Comparison of ENCODE assay signal across 21 cellular contexts in genomic region chr4:86414686-86415085, GRCh38. TPM values are rescaled to one million over a fixed set of nuclear protein-coding genes. Genes with fewer than 3 reads are reported as not detected.
DNase-seq lines count a peak whose midpoint lies in the region; ATAC-seq and TF ChIP-seq lines count a peak whose summit lies in the region.
"Had no signal": no experiment of that assay in that cellular context is flagged by ENCODE, and none has a peak within 500 bp of the region (broad histone marks: within the 10 kb centered on the region; RNA-seq: fewer than 3 reads in every experiment).

No MANE protein-coding gene starts in this region.

- H3K36me3 ChIP-seq in SJCRH30, result no peaks in the 10 kb centered on the region
- H3K36me3 ChIP-seq: BE2C; BLaER1 treated with 17β-estradiol and CSF1 and Interleukin-3, amounts not matched to agents 10 nM and 100 nM had no signal

- DNase-seq in SJCRH30 (peak; percentile 69 to 81), astrocyte of the spinal cord (ENCODE audit: low read depth, low spot score) (peak; percentile 18), myocyte (ENCODE audit: low read depth) (peak; percentile 26), NCI-H524 treated with DMSO at 0.1 percent for 48 hours (lab: John Stamatoyannopoulos, UW) (no peak)
- DNase-seq in stimulated activated CD4-positive, alpha-beta T cell treated with anti-CD3 and anti-CD28 coated beads, Interleukin-2, amount 100 ng/mL, for 24 hours, result no peak
- DNase-seq: 8988T; ACHN; BE2C; CD4-positive, alpha-beta T cell; CD8-positive, alpha-beta memory T cell; DMS 273 treated with DMSO at 0.1 percent for 48 hours; DMS79; EL; GDM1; H9 had no signal

- no peak for TF ChIP-seq CTCF in astrocyte of the spinal cord (IDR thresholded peaks at IDR 0.05; ENCODE audit: low read depth, low read length)

- in situ Hi-C loops in astrocyte of the spinal cord (cut with HindIII; ENCODE audit: low sequenced_read_pairs), result no loop called here

- peak overlapping the region; percentile 59 for H3K27ac ChIP-seq in SJCRH30
- H3K27ac ChIP-seq: A549; BLaER1 treated with 17β-estradiol and CSF1 and Interleukin-3, amounts not matched to agents 10 nM and 100 nM had no signal

- no peaks in the 10 kb centered on the region for H3K27me3 ChIP-seq in SJCRH30
- H3K27me3 ChIP-seq: BE2C; BLaER1 treated with 17β-estradiol and CSF1 and Interleukin-3, amounts not matched to agents 10 nM and 100 nM had no signal

- H3K4me1 ChIP-seq in SJCRH30, result peaks cover 16% of the 10 kb centered on the region
- H3K4me1 ChIP-seq: A549, BE2C had no signal

- ATAC-seq in HG02938 (IDR thresholded peaks at IDR 0.05; ENCODE audit: unreplicated experiment), result no peak
- ATAC-seq: A549, GM12878, GM23338, HCT116 had no signal

- H3K9me3 ChIP-seq in SJCRH30 (replicated peaks), result peaks cover 12% of the 10 kb centered on the region; the same call in 1 of the 2 replicates
- H3K9me3 ChIP-seq: A549, BE2C had no signal

- no peak overlapping the region for H3K4me3 ChIP-seq in SJCRH30
- no peak overlapping the region for H3K4me3 ChIP-seq in astrocyte of the spinal cord (ENCODE audit: low read depth, low read length)
- H3K4me3 ChIP-seq: A549; BLaER1 treated with 17β-estradiol and CSF1 and Interleukin-3, amounts not matched to agents 10 nM and 100 nM; GM12878; GM23338 had no signal

RNA-seq across cellular contexts. Expression of gene MAPK10, which starts 54.8 kb away (rescaled TPM):
- total RNA-seq in SJCRH30 (2014; rRNA removed; shearing (Covaris generic)), result 35.5 and 46.2 TPM in 2 replicates
- 25.9 and 27.7 TPM in 2 replicates for total RNA-seq in myocyte
- polyA plus RNA-seq in myocyte (2012), result 9.4 TPM
- total RNA-seq: CD8-positive, alpha-beta memory T cell had no signal
- polyA plus RNA-seq: CD8-positive, alpha-beta memory T cell had no signal

Comparison
In these comparisons a context has a peak if more than half of its experiments do, and no peak if none do; other contexts are left out.
1. DNase-seq: peak in SJCRH30 (2 of 2), astrocyte of the spinal cord (single experiment) and myocyte (single experiment); none in NCI-H524 treated with DMSO at 0.1 percent for 48 hours (single experiment) and stimulated activated CD4-positive, alpha-beta T cell treated with anti-CD3 and anti-CD28 coated beads, Interleukin-2, amount 100 ng/mL, for 24 hours (0 of 2).